16 cellular contexts compared by ENCODE assay signal in genomic region chr15:32492768-32493167, GRCh38. TPM values are rescaled to one million over a fixed set of nuclear protein-coding genes. Genes with fewer than 3 reads are reported as not detected.
DNase-seq lines count a peak whose midpoint lies in the region; ATAC-seq, FAIRE-seq and TF ChIP-seq lines count a peak whose summit lies in the region.
"Not testable (repeated sequence)": the region's sequence is repeated elsewhere in the genome, so short reads cannot be mapped to it uniquely, and the experiment has no call there.
"Had no signal": no experiment of that assay in that cellular context is flagged by ENCODE, and none has a peak within 500 bp of the region (broad histone marks: within the 10 kb centered on the region; RNA-seq: fewer than 3 reads in every experiment).

No MANE protein-coding gene starts in this region.

- TF ChIP-seq EP300 in A549 (IDR thresholded peaks at IDR 0.05); K562 (IDR thresholded peaks at IDR 0.05; ENCODE audit: low read length); H1 (IDR thresholded peaks at IDR 0.05; ENCODE audit: borderline replicate concordance in 1 of 2, low read depth in 2 of 2, low read length in 2 of 2): not testable (repeated sequence)

- not testable (repeated sequence) for H2AFZ ChIP-seq in GM23338; PC-3 (ENCODE audit: low read length); K562 (ENCODE audit: low read depth, low read length); H1 (ENCODE audit: low read length)

- H3K9me3 ChIP-seq in A549; PC-3 (ENCODE audit: low read length); K562 (replicated peaks; ENCODE audit: control insufficient read depth, insufficient read depth, low read depth, low read length); H1 (ENCODE audit: insufficient read depth in 2 of 2, low read depth in 1 of 2, low read length in 1 of 2): not testable (repeated sequence)

- not testable (repeated sequence) for H2BK12ac ChIP-seq in H1 (ENCODE audit: low read depth, low read length)

- H2BK20ac ChIP-seq in H1 (ENCODE audit: low read length), result not testable (repeated sequence)

- not testable (repeated sequence) for H3K4me1 Mint-ChIP-seq in GM23338, WTC11

- not testable (repeated sequence) for H3K9me3 Mint-ChIP-seq in GM23338, WTC11

- CTCF ChIA-PET in A549 (lab: Yijun Ruan, JAX); PC-3 (lab: Charles Lee); WTC11 (lab: Charles Lee); K562 (lab: Yijun Ruan, JAX; ENCODE audit: low intra/inter-chr PET ratio); H1 (lab: Charles Lee; ENCODE audit: partially characterized antibody): not testable (repeated sequence)

- not testable (repeated sequence) for H3K79me2 ChIP-seq in GM23338 (replicated peaks; ENCODE audit: insufficient read depth); PC-3 (ENCODE audit: low read length); K562 (ENCODE audit: control insufficient read depth, insufficient read depth, low read length); H1 (ENCODE audit: control insufficient read depth in 1 of 2, insufficient read depth in 2 of 2, low read length in 2 of 2)

- H3K18ac ChIP-seq in H1 (ENCODE audit: extremely low read depth, low read length), result not testable (repeated sequence)

- not testable (repeated sequence) for TF ChIP-seq CTCF in A549 (IDR thresholded peaks at IDR 0.05); GM23338 (conservative IDR thresholded peaks at IDR 0.05; ENCODE audit: low read depth in 2 of 2); PC-3 (conservative IDR thresholded peaks at IDR 0.05; ENCODE audit: low read depth, low read length); WTC11 (IDR thresholded peaks at IDR 0.05); K562 (IDR thresholded peaks at IDR 0.05 in 2 of 3, conservative IDR thresholded peaks at IDR 0.05 in 1 of 3; ENCODE audit: insufficient read depth in 2 of 3, low read depth in 1 of 3, low read length in 3 of 3); H1 (IDR thresholded peaks at IDR 0.05; ENCODE audit: control extremely low read depth in 1 of 3, insufficient read depth in 1 of 3, low read depth in 1 of 3, low read length in 3 of 3)

- H3K9me1 ChIP-seq in K562 (ENCODE audit: control insufficient read depth, insufficient read depth, low read length), result not testable (repeated sequence)

- not testable (repeated sequence) for H2BK15ac ChIP-seq in H1 (ENCODE audit: low read length)

- not testable (repeated sequence) for H3K9me2 ChIP-seq in GM23338 (ENCODE audit: insufficient read depth); PC-3 (replicated peaks; ENCODE audit: low read length)

- POLR2A ChIA-PET in A549 (lab: Yijun Ruan, JAX); PC-3 (lab: Charles Lee; ENCODE audit: unreplicated experiment); WTC11 (lab: Charles Lee); K562 (lab: Yijun Ruan, JAX); H1 (lab: Charles Lee; ENCODE audit: partially characterized antibody): not testable (repeated sequence)

- H4K20me1 ChIP-seq in GM23338 (replicated peaks; ENCODE audit: insufficient read depth); PC-3 (ENCODE audit: low read length); K562 (replicated peaks; ENCODE audit: control insufficient read depth, insufficient read depth, low read length); H1 (replicated peaks in 1 of 2; ENCODE audit: control insufficient read depth in 1 of 2, insufficient read depth in 2 of 2, low read length in 2 of 2): not testable (repeated sequence)

- H2BK5ac ChIP-seq in H1 (ENCODE audit: low read depth, low read length), result not testable (repeated sequence)

- DNase-seq in A549 (ENCODE audit: low read depth in 1 of 2, low spot score in 1 of 2); GM23338 (ENCODE audit: low spot score); PC-3; WTC11 (ENCODE audit: low spot score); K562 (ENCODE audit: extremely low read depth in 1 of 4, low spot score in 3 of 4); H1 (ENCODE audit: low read depth in 1 of 2, low spot score in 2 of 2): not testable (repeated sequence)

- not testable (repeated sequence) for H4K91ac ChIP-seq in H1 (replicated peaks; ENCODE audit: insufficient read length, low read length)

- not testable (repeated sequence) for H3K56ac ChIP-seq in H1 (replicated peaks; ENCODE audit: insufficient read length, low read depth, low read length)

- H3K9ac ChIP-seq in PC-3 (ENCODE audit: low read length); K562 (ENCODE audit: insufficient read depth in 1 of 2, low read depth in 2 of 2, low read length in 2 of 2); H1 (replicated peaks in 1 of 4; ENCODE audit: extremely low read depth in 1 of 4, low read depth in 3 of 4, low read length in 3 of 4): not testable (repeated sequence)

- not testable (repeated sequence) for H3K4ac ChIP-seq in H1 (replicated peaks; ENCODE audit: insufficient read length, low read depth, low read length)

- FAIRE-seq in A549 (lab: Jason Lieb, UNC) (peak; percentile 51), K562 (lab: Jason Lieb, UNC) (peak; percentile 57), H1 (lab: Jason Lieb, UNC) (peak; percentile 13)

- ATAC-seq in A549 (peak in 1 of 2 experiments; percentile 45; a peak in 2 of 6 replicates), GM23338 (peak; percentile 68), PC-3 (peak; percentile 42; the same call in 1 of the 2 replicates), WTC11 (peak; percentile 64)
- not testable (repeated sequence) for ATAC-seq in K562

- in situ Hi-C loops in K562 (cut with MboI), result not testable (repeated sequence)

- not testable (repeated sequence) for H3K79me1 ChIP-seq in H1 (ENCODE audit: low read depth, low read length)

- H3K36me3 Mint-ChIP-seq in GM23338 (ENCODE audit: low read depth); WTC11: not testable (repeated sequence)

- H3K27me3 ChIP-seq in GM23338 (ENCODE audit: insufficient read depth); PC-3 (ENCODE audit: low read length); K562 (ENCODE audit: control insufficient read depth in 2 of 2, insufficient read depth in 2 of 2, low read length in 2 of 2); H1 (replicated peaks in 1 of 4; ENCODE audit: control insufficient read depth in 3 of 4, extremely low read depth in 1 of 4, insufficient read depth in 3 of 4, low read length in 3 of 4): not testable (repeated sequence)

- not testable (repeated sequence) for H3K4me1 ChIP-seq in A549; GM23338 (ENCODE audit: insufficient read depth); PC-3 (ENCODE audit: insufficient read depth, low read length); K562 (replicated peaks in 1 of 2; ENCODE audit: control insufficient read depth in 2 of 2, insufficient read depth in 2 of 2, low read length in 2 of 2); H1 (replicated peaks in 1 of 4; ENCODE audit: control insufficient read depth in 3 of 4, insufficient read depth in 4 of 4, low read length in 3 of 4)

- not testable (repeated sequence) for H3K36me3 ChIP-seq in GM23338 (ENCODE audit: insufficient read depth); PC-3 (ENCODE audit: low read depth, low read length); K562 (ENCODE audit: control insufficient read depth, insufficient read depth, low read length); H1 (ENCODE audit: control insufficient read depth in 2 of 4, insufficient read depth in 4 of 4, low read length in 3 of 4)

- H3K4me3 Mint-ChIP-seq in GM23338, WTC11: not testable (repeated sequence)

- not testable (repeated sequence) for BruUV-seq in PC-3 (replicated peaks; lab: Mats Ljungman, UMichigan); K562 (replicated peaks; lab: Mats Ljungman, UMichigan)

- H3K4me3 ChIP-seq in A549; GM23338; PC-3 (ENCODE audit: low read length); K562; H1 (ENCODE audit: extremely low read depth in 1 of 4, insufficient read depth in 2 of 4, low read depth in 3 of 4, low read length in 4 of 4): not testable (repeated sequence)

- H2BK120ac ChIP-seq in H1 (replicated peaks; ENCODE audit: low read depth, low read length), result not testable (repeated sequence)

- H3K27me3 Mint-ChIP-seq in GM23338 (ENCODE audit: insufficient read depth, low read depth, poor library complexity); WTC11 (ENCODE audit: low read depth): not testable (repeated sequence)

- H3K23me2 ChIP-seq in H1 (ENCODE audit: low read depth, low read length), result not testable (repeated sequence)

- H3K23ac ChIP-seq in H1 (ENCODE audit: insufficient read length), result not testable (repeated sequence)

- H3K14ac ChIP-seq in H1 (ENCODE audit: insufficient read length), result not testable (repeated sequence)

- TF ChIP-seq POLR2A in A549 (IDR thresholded peaks at IDR 0.05; ENCODE audit: low read length); K562 (conservative IDR thresholded peaks at IDR 0.05); H1 (IDR thresholded peaks at IDR 0.05; ENCODE audit: control extremely low read depth in 1 of 2, low read depth in 2 of 2, low read length in 2 of 2): not testable (repeated sequence)

- not testable (repeated sequence) for H3K27ac Mint-ChIP-seq in GM23338, WTC11

- H3F3A ChIP-seq in GM23338 (replicated peaks; ENCODE audit: low read depth); PC-3 (ENCODE audit: low read length, unreplicated experiment): not testable (repeated sequence)

- intact Hi-C loops in PC-3 (cut with micrococcal nuclease); K562 (cut with micrococcal nuclease): not testable (repeated sequence)

- not testable (repeated sequence) for TF ChIP-seq RAD21 in A549 (conservative IDR thresholded peaks at IDR 0.05 in 1 of 2, IDR thresholded peaks at IDR 0.05 in 1 of 2); K562 (CRISPR knock-in tag; conservative IDR thresholded peaks at IDR 0.05 in 1 of 2, IDR thresholded peaks at IDR 0.05 in 1 of 2); H1 (IDR thresholded peaks at IDR 0.05 in 1 of 2, conservative IDR thresholded peaks at IDR 0.05 in 1 of 2; ENCODE audit: low read depth in 2 of 2, low read length in 2 of 2)

- H3K27ac ChIP-seq in A549; GM23338 (ENCODE audit: low read depth); PC-3 (ENCODE audit: low read length); K562 (ENCODE audit: extremely low read depth, low read depth, low read length); H1 (ENCODE audit: low read depth, low read length): not testable (repeated sequence)

- not testable (repeated sequence) for H4K5ac ChIP-seq in H1 (ENCODE audit: insufficient read length, low read depth, low read length)

- not testable (repeated sequence) for H2AK5ac ChIP-seq in H1 (ENCODE audit: low read depth, low read length)

- not testable (repeated sequence) for H4K8ac ChIP-seq in H1 (ENCODE audit: extremely low read depth, insufficient read depth, low read length)

- no CpG with 5 or more reads among the region's 4 CpGs for WGBS in A549 (ENCODE audit: missing lambda C conversion rate)
- no CpG with 5 or more reads among the region's 4 CpGs for WGBS in K562 (ENCODE audit: insufficient coverage, low coverage, missing lambda C conversion rate)
- no CpG with 5 or more reads among the region's 4 CpGs for WGBS in H1 (ENCODE audit: extremely low coverage in 1 of 2, insufficient coverage in 1 of 2, insufficient read length in 1 of 2, insufficient replicate concordance in 2 of 2, low coverage in 1 of 2, low lambda C conversion rate in 2 of 2, missing lambda C conversion rate in 1 of 2), 2 experiments

- not testable (repeated sequence) for H3K4me2 ChIP-seq in A549; GM23338; PC-3 (ENCODE audit: low read length); K562 (ENCODE audit: insufficient read depth, low read length); H1 (ENCODE audit: insufficient read depth in 1 of 2, low read depth in 2 of 2, low read length in 2 of 2)

RNA-seq across cellular contexts. Expression of gene GOLGA8O, which starts 37.3 kb away (rescaled TPM):
- polyA plus RNA-seq in A549 (2011; rRNA removed) (1.0 TPM in 2 replicates), A549 (2017; fragmentation: RNase III; extraction: RNeasy Plus Mini Kit Qiagen cat#74134 plus additional on column Dnase treatment) (0.28 to 0.51 TPM (median 0.39 TPM) in 3 replicates), GM23338 (2016; fragmentation: Nextera tagmentation; extraction: Ambion mirVana) (not detected in 2 replicates), K562 (2011; rRNA removed) (0.04 TPM in 2 replicates), K562 (2014; fragmentation: Illumina TruSeq; extraction: Trizol) (0.15 TPM in 1 of 2 replicates, not detected in the other), K562 (2014; fragmentation: Nextera tagmentation; extraction: Ambion mirVana) (not detected), K562 (2014; rRNA removed) (0.04 TPM in 1 of 2 replicates, not detected in the other), H1 (2011; rRNA removed) (not detected in 2 replicates)
- 0.17 and 0.25 TPM in 2 replicates for polyA plus RNA-seq in A549 (2012; cell fraction: cytosol; rRNA removed)
- 1.2 and 2.2 TPM in 2 replicates for polyA plus RNA-seq in A549 (2012; cell fraction: nucleus; rRNA removed)
- polyA minus RNA-seq in A549 (2011; rRNA and poly(A)+ RNA removed), result 0.73 TPM in 1 of 2 replicates, not detected in the other
- total RNA-seq in GM23338 (2014; rRNA removed; shearing (Covaris generic)), result not detected in 2 replicates
- total RNA-seq in PC-3 (2014; rRNA removed) (0.47 TPM in 1 of 2 replicates, not detected in the other), WTC11 (2021) (not detected in 3 replicates), K562 (2014; rRNA removed) (0.24 TPM in 1 of 2 replicates, not detected in the other), K562 (2014; rRNA removed; fragmentation: Illumina TruSeq; extraction: Trizol) (not detected in 2 replicates), K562 (2015; rRNA removed; fragmentation: Illumina TruSeq; extraction: Trizol) (0.15 TPM in 1 of 2 replicates, not detected in the other), K562 (2021) (0.22 and 0.31 TPM in 2 replicates)
- 0.51 TPM in 1 of 2 replicates, not detected in the other for total RNA-seq in K562 (2011; cell fraction: chromatin; rRNA removed; ENCODE audit: low replicate concordance)
- total RNA-seq in K562 (2011; cell fraction: nucleolus; rRNA removed), result 0.33 TPM in 1 of 2 replicates, not detected in the other
- not detected in 2 replicates for total RNA-seq in K562 (2011; cell fraction: nucleoplasm; rRNA removed)
- not detected in 2 replicates for polyA plus RNA-seq in K562 (2011; cell fraction: cytosol; rRNA removed)
- polyA plus RNA-seq in K562 (2011; cell fraction: nucleus; rRNA removed), result 0.18 and 0.22 TPM in 2 replicates
- polyA plus RNA-seq in K562 (2012), result 0.12 and 0.19 TPM in 2 replicates
- not detected in 2 replicates for polyA minus RNA-seq in K562 (2011; rRNA and poly(A)+ RNA removed)
- not detected in 2 replicates for polyA minus RNA-seq in K562 (2011; cell fraction: cytosol; rRNA and poly(A)+ RNA removed)
- polyA minus RNA-seq in K562 (2011; cell fraction: nucleus; rRNA and poly(A)+ RNA removed), result 0.13 TPM in 1 of 2 replicates, not detected in the other
- total RNA-seq in H1 (2021; fragmentation: NEBNext Ultra II Directional; extraction: Animal tissue kit (Norgen Biotek cat#: 25700)), result not detected in 2 replicates
- not detected for polyA plus RNA-seq in H1 (2011; cell fraction: cytosol; rRNA removed)
- not detected for polyA plus RNA-seq in H1 (2011; cell fraction: nucleus; rRNA removed)
- polyA plus RNA-seq in H1 (2012, experiment 1 of 2), result not detected in 4 replicates
- polyA plus RNA-seq in H1 (2012, experiment 2 of 2), result not detected
- polyA plus RNA-seq in H1 (2013, experiment 1 of 2), result not detected
- not detected for polyA plus RNA-seq in H1 (2013, experiment 2 of 2)
- polyA minus RNA-seq in H1 (2011; rRNA and poly(A)+ RNA removed), result not detected in 2 replicates
- polyA minus RNA-seq in H1 (2011; cell fraction: cytosol; rRNA and poly(A)+ RNA removed), result not detected
- polyA minus RNA-seq in H1 (2011; cell fraction: nucleus; rRNA and poly(A)+ RNA removed), result not detected
- total RNA-seq: A172; A673; Caco-2; Calu3; CD4-positive, CD25-positive, alpha-beta regulatory T cell; CD8-positive, alpha-beta memory T cell; Daoy had no signal
- polyA plus RNA-seq: AG04450; CD14-positive monocyte; CD4-positive, alpha-beta memory T cell; CD4-positive, CD25-positive, alpha-beta regulatory T cell had no signal
